12 cellular contexts compared by ENCODE assay signal in the genomic region with DNA sequence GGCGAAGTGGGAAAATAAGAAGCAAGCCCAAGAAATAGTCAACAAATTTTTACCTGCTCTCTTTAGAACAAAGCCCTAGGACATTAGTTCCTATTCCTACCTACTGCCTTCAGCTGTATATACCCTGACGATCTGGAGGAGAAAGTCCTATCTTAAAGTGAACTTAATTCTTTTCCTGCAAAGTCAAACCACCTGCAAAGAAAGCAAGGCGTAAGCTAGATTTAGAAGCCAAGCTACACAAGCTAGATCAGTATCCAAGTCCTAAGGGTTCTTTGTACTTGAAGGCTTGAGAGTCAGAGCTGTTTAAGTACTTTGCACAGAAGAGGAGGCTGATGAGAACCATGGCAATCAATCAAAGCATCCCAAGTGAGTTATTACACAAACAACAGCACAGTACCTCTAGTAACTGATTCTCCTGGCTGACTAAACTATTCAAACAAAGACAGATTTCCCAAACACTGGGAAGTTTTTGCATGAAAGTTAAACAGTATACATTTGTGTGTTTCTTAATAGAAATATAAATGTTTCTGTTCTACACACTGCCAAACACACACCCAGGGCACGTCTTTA. TPM values are rescaled to one million over a fixed set of nuclear protein-coding genes. Genes with fewer than 3 reads are reported as not detected.
A peak's percentile ranks its signal among the peaks of the same experiment; 100 is the strongest.
DNase-seq lines count a peak whose midpoint lies in the region; FAIRE-seq and TF ChIP-seq lines count a peak whose summit lies in the region.
"Had no signal": no experiment of that assay in that cellular context is flagged by ENCODE, and none has a peak within 500 bp of the region (broad histone marks: within the 10 kb centered on the region; RNA-seq: fewer than 3 reads in every experiment).

No MANE protein-coding gene starts in this region.

- FAIRE-seq in D721Med (lab: Jason Lieb, UNC), result peak; percentile 35

- H3K4me1 ChIP-seq in esophagus muscularis mucosa, result peaks cover 11 to 70% (median 63%) of the 10 kb centered on the region in 4 donors

- no peak for TF ChIP-seq POLR2A in esophagus muscularis mucosa (IDR thresholded peaks at IDR 0.05; ENCODE audit: low read depth)

- peak overlapping the region; percentile 74 to 100 (median 96) for H3K4me3 ChIP-seq in esophagus muscularis mucosa

- no peak overlapping the region for H3K27ac Mint-ChIP-seq in neural crest cell (ENCODE audit: unreplicated experiment)
- H3K27ac Mint-ChIP-seq in endothelial cell (ENCODE audit: unreplicated experiment), result no peak overlapping the region

- no peaks in the 10 kb centered on the region for H3K9me3 ChIP-seq in esophagus muscularis mucosa

- H3K36me3 Mint-ChIP-seq in neural crest cell (ENCODE audit: low read depth) (no peaks in the 10 kb centered on the region), endothelial cell (ENCODE audit: low read depth, unreplicated experiment) (no peaks in the 10 kb centered on the region)

- H3K36me3 ChIP-seq in esophagus muscularis mucosa, result no peaks in the 10 kb centered on the region

- H3K27me3 ChIP-seq in esophagus muscularis mucosa, result no peaks in the 10 kb centered on the region

- peak overlapping the region; percentile 88 to 91 (median 90) for H3K27ac ChIP-seq in esophagus muscularis mucosa (replicated peaks in 1 of 4)

- H3K27me3 Mint-ChIP-seq in neural crest cell (ENCODE audit: low read depth) (peaks cover 40% of the 10 kb centered on the region), endothelial cell (ENCODE audit: unreplicated experiment) (peaks cover 6% of the 10 kb centered on the region)

- peaks cover 34% of the 10 kb centered on the region for H3K4me1 Mint-ChIP-seq in neural crest cell
- H3K4me1 Mint-ChIP-seq in endothelial cell (ENCODE audit: unreplicated experiment), result peaks cover 17% of the 10 kb centered on the region

- TF ChIP-seq CTCF in D721Med (IDR thresholded peaks at IDR 0.05; ENCODE audit: insufficient read depth, missing control alignments) (no peak), esophagus muscularis mucosa (IDR thresholded peaks at IDR 0.05) (no peak), neural crest cell (conservative IDR thresholded peaks at IDR 0.05) (no peak), endothelial cell (IDR thresholded peaks at IDR 0.05; ENCODE audit: unreplicated experiment) (no peak)

- intact Hi-C loops in esophagus muscularis mucosa (cut with DNase I), result loop anchor here (5.0 kb wide), 4 partner anchors 52 to 138 kb away; no protein-coding TSS in a partner anchor

- 35% methylated on average over 4 of the region's 4 CpGs for WGBS in esophagus muscularis mucosa

- H3K4me3 Mint-ChIP-seq in neural crest cell, result peak overlapping the region; percentile 73
- H3K4me3 Mint-ChIP-seq in endothelial cell (ENCODE audit: unreplicated experiment), result no peak overlapping the region

- no peak for DNase-seq in D721Med (ENCODE audit: insufficient read length, low spot score)
- peak; percentile 6 for DNase-seq in NAMALWA (ENCODE audit: low spot score)
- DNase-seq in esophagus muscularis mucosa (ENCODE audit: extremely low spot score), result no peak
- no peak for DNase-seq in neural crest cell (ENCODE audit: low read depth, low spot score)
- no peak for DNase-seq in AML-193 (lab: John Stamatoyannopoulos, UW)
- no peak for DNase-seq in endothelial cell (ENCODE audit: low spot score)
- no peak for DNase-seq in activated gamma-delta T cell treated with Interleukin-2 at 50 U/mL for 16 hours
- DNase-seq in HK-2 (ENCODE audit: unreplicated experiment), result no peak
- DNase-seq: activated CD4-positive, alpha-beta T cell treated with anti-CD3 and anti-CD28 coated beads, Interleukin-2, amount 50 U/mL, for 48 hours; activated naive CD4-positive, alpha-beta T cell; central memory CD4-positive, alpha-beta T cell had no signal

- peaks cover 2% of the 10 kb centered on the region for H3K9me3 Mint-ChIP-seq in neural crest cell
- no peaks in the 10 kb centered on the region for H3K9me3 Mint-ChIP-seq in endothelial cell (ENCODE audit: unreplicated experiment)
- H3K9me3 Mint-ChIP-seq: stimulated activated effector memory CD8-positive, alpha-beta T cell treated with anti-CD3 and anti-CD28 coated beads, Interleukin-12 subunit alpha, Interleukin-12 subunit beta, amount 100 ng/mL, for 72 hours had no signal

- TF ChIP-seq EP300 in esophagus muscularis mucosa (IDR thresholded peaks at IDR 0.05), result no peak

RNA-seq across cellular contexts. Expression of a gene that starts 1.9 kb away (rescaled TPM):
- total RNA-seq in esophagus muscularis mucosa, result 10 to 100 TPM; 16.6 to 42.7 (median 28.1) TPM
- total RNA-seq in neural crest cell, result 21.3 and 22.1 TPM in 2 replicates
- 25.2 TPM for total RNA-seq in endothelial cell (ENCODE audit: unreplicated experiment)
